2 cellular contexts compared by ENCODE assay signal in genomic region chr15:52261498-52262242, GRCh38.
TF ChIP-seq lines count a peak whose summit lies in the region.

No MANE protein-coding gene starts in this region.

TF ChIP-seq in HCT116, 20 proteins besides CTCF, POLR2A, EP300 and RAD21 (continued from another document):
- no peak for TF ChIP-seq REST (IDR thresholded peaks at IDR 0.05; ENCODE audit: low read depth)

TF ChIP-seq in neural cell, 6 proteins besides CTCF, POLR2A, EP300 and RAD21 (continued from another document):
- TF ChIP-seq REST (IDR thresholded peaks at IDR 0.05; ENCODE audit: borderline replicate concordance) (peak; percentile 81), TAF1 (IDR thresholded peaks at IDR 0.05; ENCODE audit: low read depth) (no peak)
TF ChIP-seq in neural cell: peak in this region for 2.
